ENCODE assay signal across 22 cellular contexts in genomic region chr17:17208013-17208412, GRCh38. TPM values are rescaled to one million over a fixed set of nuclear protein-coding genes. Genes with fewer than 3 reads are reported as not detected.
DNase-seq lines count a peak whose midpoint lies in the region; ATAC-seq, FAIRE-seq and TF ChIP-seq lines count a peak whose summit lies in the region.
"Had no signal": no experiment of that assay in that cellular context is flagged by ENCODE, and none has a peak within 500 bp of the region (broad histone marks: within the 10 kb centered on the region; RNA-seq: fewer than 3 reads in every experiment).

No MANE protein-coding gene starts in this region.

- no peak overlapping the region for H3K9ac ChIP-seq in HepG2 (ENCODE audit: insufficient read depth, low read depth, low read length)
- H3K9ac ChIP-seq: GM23248 had no signal

- no peaks in the 10 kb centered on the region for H3K9me3 Mint-ChIP-seq in CD4-positive, alpha-beta memory T cell
- H3K9me3 Mint-ChIP-seq in naive thymus-derived CD4-positive, alpha-beta T cell = peaks cover 0 to 6% (median 0%) of the 10 kb centered on the region in 11 donors

- H3K4me1 ChIP-seq in CD4-positive, alpha-beta memory T cell (ENCODE audit: insufficient read depth, low read length) = peaks cover 28% of the 10 kb centered on the region
- peaks cover 17 to 30% of the 10 kb centered on the region in 2 donors for H3K4me1 ChIP-seq in naive thymus-derived CD4-positive, alpha-beta T cell (ENCODE audit: control insufficient read depth in 2 of 2, insufficient read depth in 2 of 2, low read length in 2 of 2)
- H3K4me1 ChIP-seq in tibial artery = peaks cover 6 to 42% (median 39%) of the 10 kb centered on the region in 4 donors
- H3K4me1 ChIP-seq in spleen = peaks cover 16 to 43% (median 30%) of the 10 kb centered on the region in 6 donors
- H3K4me1 ChIP-seq in HepG2 (ENCODE audit: insufficient read depth, low read length) = peaks cover 38% of the 10 kb centered on the region

- H3K27me3 ChIP-seq in CD4-positive, alpha-beta memory T cell (ENCODE audit: insufficient read depth, low read length) = no peaks in the 10 kb centered on the region
- no peaks in the 10 kb centered on the region for H3K27me3 ChIP-seq in naive thymus-derived CD4-positive, alpha-beta T cell (ENCODE audit: control insufficient read depth in 2 of 2, insufficient read depth in 2 of 2, low read length in 2 of 2)
- H3K27me3 ChIP-seq in tibial artery (no peaks in the 10 kb centered on the region), spleen (replicated peaks in 1 of 7) (no peaks in the 10 kb centered on the region), HepG2 (ENCODE audit: control insufficient read depth in 1 of 2, insufficient read depth in 2 of 2, low read length in 2 of 2) (no peaks in the 10 kb centered on the region; a peak in 1 of 5 replicates)
- H3K27me3 ChIP-seq: Peyer's patch had no signal

- peaks cover 13 to 39% (median 28%) of the 10 kb centered on the region in 4 donors for H3K4me1 Mint-ChIP-seq in CD4-positive, alpha-beta memory T cell
- H3K4me1 Mint-ChIP-seq in naive thymus-derived CD4-positive, alpha-beta T cell = peaks cover 12 to 29% (median 19%) of the 10 kb centered on the region in 7 donors

- no peak for TF ChIP-seq RAD21 in HepG2 (CRISPR knock-in tag; IDR thresholded peaks at IDR 0.05)

- H3K27ac Mint-ChIP-seq in CD4-positive, alpha-beta memory T cell = peak overlapping the region in 6 of 7 donors; percentile 48 to 97 (median 80)
- peak overlapping the region in 5 of 9 donors; percentile 34 to 75 (median 58) for H3K27ac Mint-ChIP-seq in naive thymus-derived CD4-positive, alpha-beta T cell

- H3K9me3 ChIP-seq in CD4-positive, alpha-beta memory T cell (ENCODE audit: control insufficient read depth in 1 of 2, low read length in 2 of 2) = no peaks in the 10 kb centered on the region
- H3K9me3 ChIP-seq in naive thymus-derived CD4-positive, alpha-beta T cell (ENCODE audit: control insufficient read depth in 2 of 3, low read length in 3 of 3) = no peaks in the 10 kb centered on the region
- no peaks in the 10 kb centered on the region for H3K9me3 ChIP-seq in tibial artery
- H3K9me3 ChIP-seq in spleen = no peaks in the 10 kb centered on the region
- no peaks in the 10 kb centered on the region for H3K9me3 ChIP-seq in HepG2 (ENCODE audit: low read length)
- H3K9me3 ChIP-seq: Caco-2, HAP-1, Peyer's patch had no signal

- TF ChIP-seq CTCF in tibial artery (IDR thresholded peaks at IDR 0.05) = no peak
- TF ChIP-seq CTCF in spleen (IDR thresholded peaks at IDR 0.05 in 8 of 11, conservative IDR thresholded peaks at IDR 0.05 in 3 of 11) = no peak
- TF ChIP-seq CTCF in HepG2 (CRISPR knock-in tag; IDR thresholded peaks at IDR 0.05) = no peak

- H3K27me3 Mint-ChIP-seq in CD4-positive, alpha-beta memory T cell = no peaks in the 10 kb centered on the region
- no peaks in the 10 kb centered on the region for H3K27me3 Mint-ChIP-seq in naive thymus-derived CD4-positive, alpha-beta T cell

- ATAC-seq in naive thymus-derived CD4-positive, alpha-beta T cell = no peak
- no peak for ATAC-seq in HepG2

- peaks cover 6% of the 10 kb centered on the region for H3K36me3 ChIP-seq in CD4-positive, alpha-beta memory T cell (ENCODE audit: insufficient read depth, low read length)
- peaks cover 0 to 13% (median 0%) of the 10 kb centered on the region in 3 experiments for H3K36me3 ChIP-seq in naive thymus-derived CD4-positive, alpha-beta T cell (ENCODE audit: control insufficient read depth in 2 of 3, insufficient read depth in 3 of 3, low read length in 3 of 3)
- H3K36me3 ChIP-seq in tibial artery (peaks cover 4 to 25% (median 9%) of the 10 kb centered on the region in 3 donors), spleen (peaks cover 0 to 35% (median 20%) of the 10 kb centered on the region in 6 donors), HepG2 (replicated peaks in 1 of 2; ENCODE audit: control insufficient read depth in 1 of 2, insufficient read depth in 2 of 2, low read length in 2 of 2) (peaks cover 4 to 14% of the 10 kb centered on the region in 2 experiments; a peak in 4 of 5 replicates)

- no peak overlapping the region for H3K4me2 ChIP-seq in HepG2 (ENCODE audit: low read depth, low read length)

- WGBS in spleen, 5 donors = 80 to 86% (median 84%) methylated on average over 9 of the region's 9 CpGs
- 91% methylated on average over 9 of the region's 9 CpGs for WGBS in HepG2 (ENCODE audit: low lambda C conversion rate)

- no peak overlapping the region for H3K4me3 ChIP-seq in CD4-positive, alpha-beta memory T cell (ENCODE audit: low read length in 2 of 2)
- H3K4me3 ChIP-seq in naive thymus-derived CD4-positive, alpha-beta T cell (ENCODE audit: low read length) = no peak overlapping the region
- no peak overlapping the region for H3K4me3 ChIP-seq in tibial artery
- no peak overlapping the region for H3K4me3 ChIP-seq in spleen
- no peak overlapping the region for H3K4me3 ChIP-seq in HepG2 (replicated peaks in 1 of 3; ENCODE audit: insufficient read depth in 1 of 3, low read depth in 2 of 3, low read length in 3 of 3)
- H3K4me3 ChIP-seq: GM23248, HAP-1, Peyer's patch, SK-N-MC had no signal

- peaks cover 21% of the 10 kb centered on the region for H3K79me2 ChIP-seq in HepG2 (ENCODE audit: insufficient read depth, low read length)

- no peak for FAIRE-seq in HepG2 (lab: Jason Lieb, UNC)

- H3K36me3 Mint-ChIP-seq in CD4-positive, alpha-beta memory T cell = peaks cover 8 to 19% of the 10 kb centered on the region in 2 donors
- peaks cover 0 to 13% (median 4%) of the 10 kb centered on the region in 5 donors for H3K36me3 Mint-ChIP-seq in naive thymus-derived CD4-positive, alpha-beta T cell

- CTCF ChIA-PET in CD4-positive, alpha-beta memory T cell (lab: Charles Lee; ENCODE audit: partially characterized antibody) = interaction anchor here (0.8 to 2.6 kb wide), 5 partner anchors 18 to 65 kb away, joined by 3 to 9 read pairs (median 3); no protein-coding TSS in a partner anchor
- CTCF ChIA-PET in naive thymus-derived CD4-positive, alpha-beta T cell (lab: Charles Lee) = interaction anchor here (0.6 to 1.4 kb wide), 2 partner anchors 53 to 66 kb away, joined by 3 to 5 read pairs; no protein-coding TSS in a partner anchor
- CTCF ChIA-PET in HepG2 (lab: Yijun Ruan, JAX; ENCODE audit: low intra/inter-chr PET ratio, low total read pairs) = no interaction called here

- H3K4me3 Mint-ChIP-seq in CD4-positive, alpha-beta memory T cell = no peak overlapping the region
- H3K4me3 Mint-ChIP-seq in naive thymus-derived CD4-positive, alpha-beta T cell = peak overlapping the region in 1 of 10 donors; percentile 16

- H3K27ac ChIP-seq in CD4-positive, alpha-beta memory T cell (ENCODE audit: low read depth, low read length) = no peak overlapping the region
- H3K27ac ChIP-seq in naive thymus-derived CD4-positive, alpha-beta T cell (ENCODE audit: low read depth, low read length) = no peak overlapping the region
- H3K27ac ChIP-seq in tibial artery (peak overlapping the region; percentile 75 to 84), spleen (peak overlapping the region in 1 of 8 donors; percentile 13), HepG2 (ENCODE audit: extremely low read length, insufficient read depth, low read length) (no peak overlapping the region)
- H3K27ac ChIP-seq: HL-60 had no signal

- intact Hi-C loops in CD4-positive, alpha-beta memory T cell (cut with micrococcal nuclease) = loop anchor here (5.0 kb wide), 1 partner anchor 66 kb away; no protein-coding TSS in a partner anchor
- intact Hi-C loops in naive thymus-derived CD4-positive, alpha-beta T cell (cut with micrococcal nuclease) = loop anchor here (5.0 to 10.0 kb wide), 5 partner anchors 53 to 991 kb away; partner anchors contain the start of genes DRC3 (in 1 of the 2), NCOR1 (in 1 of the 2), PIGL (in 1 of the 2) and TOM1L2 (in 1 of the 2)
- intact Hi-C loops in tibial artery (cut with DNase I; ENCODE audit: low total_unique reads) (loop anchor here (10.0 kb wide), 2 partner anchors 173 to 203 kb away; no protein-coding TSS in a partner anchor), spleen (cut with DNase I; ENCODE audit: low total_unique reads) (no loop called here), HepG2 (cut with micrococcal nuclease; ENCODE audit: unreplicated experiment) (loop anchor here (10.0 kb wide), 1 partner anchor 107 kb away; no protein-coding TSS in a partner anchor)

- no TSS peak for BruUV-seq in HepG2 (replicated peaks; lab: Mats Ljungman, UMichigan)

- TF ChIP-seq EP300 in HepG2 (IDR thresholded peaks at IDR 0.05; ENCODE audit: low read depth in 2 of 2, low read length in 2 of 2) (no peak), HepG2 (CRISPR knock-in tag; IDR thresholded peaks at IDR 0.05; ENCODE audit: borderline replicate concordance) (no peak)

- H4K20me1 ChIP-seq in HepG2 (ENCODE audit: insufficient read depth, low read length) = no peaks in the 10 kb centered on the region

- no peak for TF ChIP-seq POLR2A in spleen (IDR thresholded peaks at IDR 0.05)
- no peak for TF ChIP-seq POLR2A in HepG2 (IDR thresholded peaks at IDR 0.05; ENCODE audit: insufficient read depth in 1 of 2, low read depth in 2 of 2, low read length in 2 of 2)

- H2AFZ ChIP-seq in HepG2 (ENCODE audit: low read length) = no peak overlapping the region

- POLR2A ChIA-PET in CD4-positive, alpha-beta memory T cell (lab: Charles Lee; ENCODE audit: partially characterized antibody) = interaction anchor here (0.7 to 9.2 kb wide), 6 partner anchors 12 to 86 kb away, joined by 3 to 131 read pairs (median 4); partner anchors contain the start of gene FLCN
- POLR2A ChIA-PET in naive thymus-derived CD4-positive, alpha-beta T cell (lab: Charles Lee) = interaction anchor here (0.7 to 4.2 kb wide), 3 partner anchors 15 to 33 kb away, joined by 3 to 30 read pairs (median 16); no protein-coding TSS in a partner anchor
- POLR2A ChIA-PET in HepG2 (lab: Yijun Ruan, JAX) = interaction anchor here (2.8 kb wide), 1 partner anchor 28 kb away, joined by 12 read pairs; the partner anchor contains the start of gene FLCN

- in situ Hi-C loops in HepG2 (cut with HindIII; ENCODE audit: extremely low pct_ligation_motif_present, low pct_unique_long_range_greater_than_20kb) = no loop called here

- DNase-seq in CD4-positive, alpha-beta memory T cell = peak in 4 of 5 donors; percentile 15 to 50 (median 18)
- DNase-seq in NCI-H526 treated with DMSO at 0.1 percent for 48 hours (lab: John Stamatoyannopoulos, UW) = peak; percentile 84
- DNase-seq in naive thymus-derived CD4-positive, alpha-beta T cell = no peak
- no peak for DNase-seq in tibial artery
- DNase-seq in spleen = no peak
- DNase-seq in stimulated activated CD4-positive, alpha-beta T cell treated with anti-CD3 and anti-CD28 coated beads, Interleukin-4, amount 100 ng/mL, for 4 hours = no peak
- DNase-seq in HepG2 (ENCODE audit: low spot score) = no peak
- DNase-seq: C1 segment of cervical spinal cord; Caco-2; GF-D8; GM23248; IMR-90; Karpas-422; NCI-H1436; NCI-H1930; NK-92 treated with Interleukin-12 subunit alpha and Interleukin-12 subunit beta, amount 100 ng/mL, for 24 hours; Peyer's patch; Right ventricle myocardium superior had no signal

RNA-seq across cellular contexts. Expression of gene PLD6, which starts 1.9 kb away (rescaled TPM):
- 10 to 100 TPM; 12.8 to 13.9 TPM for total RNA-seq in CD4-positive, alpha-beta memory T cell
- polyA plus RNA-seq in CD4-positive, alpha-beta memory T cell = 10 to 100 TPM; 18.4 to 26.6 TPM
- 10 to 100 TPM in 3 of 5 experiments, 1 to 10 TPM in 2; 6.2 to 13.9 (median 12.1) TPM for total RNA-seq in naive thymus-derived CD4-positive, alpha-beta T cell
- 10 to 100 TPM; 11.0 to 16.4 TPM for polyA plus RNA-seq in naive thymus-derived CD4-positive, alpha-beta T cell
- total RNA-seq in spleen (1 to 10 TPM; 1.4 to 5.6 (median 3.7) TPM), HepG2 (2016; rRNA removed; fragmentation: Illumina TruSeq; extraction: Trizol) (6.4 and 11.4 TPM in 2 replicates)
- polyA plus RNA-seq in spleen (1 to 10 TPM; 2.2 to 3.9 (median 3.0) TPM), HepG2 (2011; rRNA removed) (4.8 and 5.2 TPM in 2 replicates)
- total RNA-seq in HepG2 (2016; cell fraction: cytosol; rRNA removed; fragmentation: Illumina TruSeq; extraction: Trizol; ENCODE audit: low read depth) = 3.0 and 3.5 TPM in 2 replicates
- 5.8 and 11.8 TPM in 2 replicates for total RNA-seq in HepG2 (2016; cell fraction: insoluble cytoplasmic fraction; rRNA removed; fragmentation: Illumina TruSeq; extraction: Trizol)
- total RNA-seq in HepG2 (2016; cell fraction: membrane; rRNA removed; fragmentation: Illumina TruSeq; extraction: Trizol) = 9.3 and 9.7 TPM in 2 replicates
- 10.6 and 11.8 TPM in 2 replicates for total RNA-seq in HepG2 (2016; cell fraction: nucleus; rRNA removed; fragmentation: Illumina TruSeq; extraction: Trizol)
- 4.0 and 4.1 TPM in 2 replicates for polyA plus RNA-seq in HepG2 (2011; cell fraction: cytosol; rRNA removed)
- 3.9 and 4.4 TPM in 2 replicates for polyA plus RNA-seq in HepG2 (2011; cell fraction: nucleus; rRNA removed)
- 4.5 and 5.6 TPM in 2 replicates for polyA plus RNA-seq in HepG2 (2012)
- 1.8 and 2.0 TPM in 2 replicates for polyA plus RNA-seq in HepG2 (2016; cell fraction: cytosol; fragmentation: Illumina TruSeq; extraction: Trizol; ENCODE audit: low read depth)
- polyA plus RNA-seq in HepG2 (2016; cell fraction: insoluble cytoplasmic fraction; fragmentation: Illumina TruSeq; extraction: Trizol; ENCODE audit: low read depth) = 5.1 and 5.4 TPM in 2 replicates
- 3.9 and 4.0 TPM in 2 replicates for polyA plus RNA-seq in HepG2 (2016; cell fraction: membrane; fragmentation: Illumina TruSeq; extraction: Trizol; ENCODE audit: low read depth)
- 17.5 and 18.2 TPM in 2 replicates for polyA plus RNA-seq in HepG2 (2016; cell fraction: nucleus; fragmentation: Illumina TruSeq; extraction: Trizol; ENCODE audit: insufficient read depth, low read depth)
- 7.8 TPM in 2 replicates for polyA minus RNA-seq in HepG2 (2011; rRNA and poly(A)+ RNA removed; ENCODE audit: low replicate concordance)
- 3.1 and 3.6 TPM in 2 replicates for polyA minus RNA-seq in HepG2 (2011; cell fraction: cytosol; rRNA and poly(A)+ RNA removed)
- polyA minus RNA-seq in HepG2 (2011; cell fraction: nucleus; rRNA and poly(A)+ RNA removed) = 4.5 and 6.3 TPM in 2 replicates
- total RNA-seq: HT1080 had no signal

RNA-seq across cellular contexts. Expression of gene FLCN, which starts 29.0 kb away (rescaled TPM):
- total RNA-seq in CD4-positive, alpha-beta memory T cell = 10 to 100 TPM; 94.4 to 95.0 TPM
- 1 to 10 TPM; 2.4 to 5.2 TPM for polyA plus RNA-seq in CD4-positive, alpha-beta memory T cell
- 10 to 100 TPM; 39.4 to 94.7 (median 66.9) TPM for total RNA-seq in naive thymus-derived CD4-positive, alpha-beta T cell
- polyA plus RNA-seq in naive thymus-derived CD4-positive, alpha-beta T cell = 1 to 10 TPM; 4.7 to 6.6 TPM
- 10 to 100 TPM; 53.9 to 91.6 (median 81.5) TPM for total RNA-seq in spleen
- 10 to 100 TPM in 1 of 3 donors, 1 to 10 TPM in 2; 9.1 to 34.1 (median 9.9) TPM for polyA plus RNA-seq in spleen
- total RNA-seq in HepG2 (2016; rRNA removed; fragmentation: Illumina TruSeq; extraction: Trizol) = 21.8 and 24.9 TPM in 2 replicates
- total RNA-seq in HepG2 (2016; cell fraction: cytosol; rRNA removed; fragmentation: Illumina TruSeq; extraction: Trizol; ENCODE audit: low read depth) = 6.3 and 6.9 TPM in 2 replicates
- total RNA-seq in HepG2 (2016; cell fraction: insoluble cytoplasmic fraction; rRNA removed; fragmentation: Illumina TruSeq; extraction: Trizol) = 21.4 and 25.3 TPM in 2 replicates
- 12.0 and 12.3 TPM in 2 replicates for total RNA-seq in HepG2 (2016; cell fraction: membrane; rRNA removed; fragmentation: Illumina TruSeq; extraction: Trizol)
- total RNA-seq in HepG2 (2016; cell fraction: nucleus; rRNA removed; fragmentation: Illumina TruSeq; extraction: Trizol) = 19.9 and 26.2 TPM in 2 replicates
- polyA plus RNA-seq in HepG2 (2011; rRNA removed) = 16.6 and 20.2 TPM in 2 replicates
- polyA plus RNA-seq in HepG2 (2011; cell fraction: cytosol; rRNA removed) = 9.1 and 11.6 TPM in 2 replicates
- 35.9 and 37.1 TPM in 2 replicates for polyA plus RNA-seq in HepG2 (2011; cell fraction: nucleus; rRNA removed)
- polyA plus RNA-seq in HepG2 (2012) = 13.4 and 13.9 TPM in 2 replicates
- 1.3 and 1.9 TPM in 2 replicates for polyA plus RNA-seq in HepG2 (2016; cell fraction: cytosol; fragmentation: Illumina TruSeq; extraction: Trizol; ENCODE audit: low read depth)
- 12.1 and 14.3 TPM in 2 replicates for polyA plus RNA-seq in HepG2 (2016; cell fraction: insoluble cytoplasmic fraction; fragmentation: Illumina TruSeq; extraction: Trizol; ENCODE audit: low read depth)
- polyA plus RNA-seq in HepG2 (2016; cell fraction: membrane; fragmentation: Illumina TruSeq; extraction: Trizol; ENCODE audit: low read depth) = 3.4 TPM in 2 replicates
- 41.6 and 44.8 TPM in 2 replicates for polyA plus RNA-seq in HepG2 (2016; cell fraction: nucleus; fragmentation: Illumina TruSeq; extraction: Trizol; ENCODE audit: insufficient read depth, low read depth)
- polyA minus RNA-seq in HepG2 (2011; rRNA and poly(A)+ RNA removed; ENCODE audit: low replicate concordance) = 28.0 and 42.8 TPM in 2 replicates
- polyA minus RNA-seq in HepG2 (2011; cell fraction: cytosol; rRNA and poly(A)+ RNA removed) = 9.6 and 9.9 TPM in 2 replicates
- 25.4 and 26.4 TPM in 2 replicates for polyA minus RNA-seq in HepG2 (2011; cell fraction: nucleus; rRNA and poly(A)+ RNA removed)

Comparison
In these comparisons a context has a peak if more than half of its experiments do, and no peak if none do; other contexts are left out.
1. DNase-seq: peak in CD4-positive, alpha-beta memory T cell (4 of 5) and NCI-H526 treated with DMSO at 0.1 percent for 48 hours (single experiment); none in naive thymus-derived CD4-positive, alpha-beta T cell (0 of 9), tibial artery (0 of 2), spleen (single experiment), stimulated activated CD4-positive, alpha-beta T cell treated with anti-CD3 and anti-CD28 coated beads, Interleukin-4, amount 100 ng/mL, for 4 hours (0 of 2) and HepG2 (single experiment).
2. H3K27ac ChIP-seq: peak in tibial artery (2 of 2); none in CD4-positive, alpha-beta memory T cell (single experiment), naive thymus-derived CD4-positive, alpha-beta T cell (single experiment) and HepG2 (single experiment).